12 cellular contexts compared by ENCODE assay signal in genomic region chr7:38425509-38425908, GRCh38.
A peak's percentile ranks its signal among the peaks of the same experiment; 100 is the strongest.
DNase-seq lines count a peak whose midpoint lies in the region; ATAC-seq and TF ChIP-seq lines count a peak whose summit lies in the region.
"Had no signal": no experiment of that assay in that cellular context is flagged by ENCODE, and none has a peak within 500 bp of the region (broad histone marks: within the 10 kb centered on the region; RNA-seq: fewer than 3 reads in every experiment).

No MANE protein-coding gene starts in this region.

- POLR2A ChIA-PET in OCI-LY7 (lab: Charles Lee) = no interaction called here

- intact Hi-C loops in OCI-LY7 (cut with micrococcal nuclease; ENCODE audit: unreplicated experiment) = no loop called here
- intact Hi-C loops in Right ventricle myocardium superior (cut with DNase I) = no loop called here

- H3K9me3 Mint-ChIP-seq in activated T-cell treated with anti-CD3 and anti-CD28 coated beads, Interleukin-2, amount 50 U/mL, for 24 hours = no peaks in the 10 kb centered on the region

- peak overlapping the region; percentile 45 for H3K27ac Mint-ChIP-seq in activated T-cell treated with anti-CD3 and anti-CD28 coated beads, Interleukin-2, amount 50 U/mL, for 24 hours

- H3K9me2 ChIP-seq in OCI-LY7 (ENCODE audit: insufficient read depth, low read length) = no peaks in the 10 kb centered on the region

- peaks cover under 1% of the 10 kb centered on the region for H3K27me3 Mint-ChIP-seq in activated T-cell treated with anti-CD3 and anti-CD28 coated beads, Interleukin-2, amount 50 U/mL, for 24 hours

- H3K4me3 Mint-ChIP-seq in activated T-cell treated with anti-CD3 and anti-CD28 coated beads, Interleukin-2, amount 50 U/mL, for 24 hours = no peak overlapping the region

- no peak for TF ChIP-seq CTCF in OCI-LY7 (conservative IDR thresholded peaks at IDR 0.05; ENCODE audit: low read length)

- CTCF ChIA-PET in OCI-LY7 (lab: Charles Lee; ENCODE audit: unreplicated experiment) = no interaction called here

- H3K9me3 ChIP-seq in OCI-LY7 (ENCODE audit: low read length) = no peaks in the 10 kb centered on the region
- H3K9me3 ChIP-seq: left ventricle myocardium inferior, suprapubic skin had no signal

- peaks cover 36% of the 10 kb centered on the region for H3K4me1 Mint-ChIP-seq in activated T-cell treated with anti-CD3 and anti-CD28 coated beads, Interleukin-2, amount 50 U/mL, for 24 hours (ENCODE audit: low read depth)

- H4K20me1 ChIP-seq in OCI-LY7 (ENCODE audit: insufficient read depth, low read length) = no peaks in the 10 kb centered on the region; the same call in 1 of the 2 replicates

- no peak overlapping the region for H2AFZ ChIP-seq in OCI-LY7 (ENCODE audit: low read length)

- ATAC-seq in HG02943 (IDR thresholded peaks at IDR 0.05; ENCODE audit: low read depth, unreplicated experiment) (peak; percentile 86), Right ventricle myocardium superior (ENCODE audit: poor library complexity) (no peak)
- peak; percentile 32 for ATAC-seq in stimulated activated naive CD8-positive, alpha-beta T cell treated with anti-CD3 and anti-CD28 coated beads, Interleukin-15, Interleukin-2, amounts not matched to agents 100 U/mL and 50 U/mL, for 24 hours

- no peaks in the 10 kb centered on the region for H3K36me3 Mint-ChIP-seq in activated T-cell treated with anti-CD3 and anti-CD28 coated beads, Interleukin-2, amount 50 U/mL, for 24 hours (ENCODE audit: low read depth)

- in situ Hi-C loops in KBM-7 (cut with MboI; ENCODE audit: low pct_unique_long_range_greater_than_20kb, low sequenced_read_pairs) = no loop called here

- H3K79me2 ChIP-seq in OCI-LY7 (ENCODE audit: insufficient read depth, low read depth, low read length) = no peaks in the 10 kb centered on the region

- no peak overlapping the region for H3K27ac ChIP-seq in OCI-LY7 (ENCODE audit: low read depth, low read length, poor library complexity, severe bottlenecking)
- H3K27ac ChIP-seq: left ventricle myocardium inferior, suprapubic skin had no signal

- H3K4me3 ChIP-seq in OCI-LY7 (ENCODE audit: low read depth, low read length, poor library complexity, severe bottlenecking) = no peak overlapping the region
- H3K4me3 ChIP-seq: left ventricle myocardium inferior, suprapubic skin had no signal

- H3K36me3 ChIP-seq in OCI-LY7 (ENCODE audit: insufficient read depth, low read length) = no peaks in the 10 kb centered on the region
- H3K36me3 ChIP-seq: left ventricle myocardium inferior, suprapubic skin had no signal

- H3K4me2 ChIP-seq in OCI-LY7 (ENCODE audit: low read length) = no peak overlapping the region

- peaks cover 6% of the 10 kb centered on the region for H3K4me1 ChIP-seq in OCI-LY7 (ENCODE audit: insufficient read depth, low read length, poor library complexity, severe bottlenecking)
- H3K4me1 ChIP-seq: suprapubic skin had no signal

- no peak for DNase-seq in activated T-cell treated with anti-CD3 and anti-CD28 coated beads, Interleukin-2, amount 50 U/mL, for 24 hours
- no peak for DNase-seq in activated T-cell treated with anti-CD3 and anti-CD28 coated beads, Interleukin-2, amount 50 U/mL, for 48 hours
- DNase-seq in OCI-LY7 (ENCODE audit: low spot score) = peak; percentile 31
- DNase-seq in stimulated activated naive CD8-positive, alpha-beta T cell treated with anti-CD3 and anti-CD28 coated beads, Interleukin-15, Interleukin-2, amounts not matched to agents 100 U/mL and 50 U/mL, for 24 hours = no peak
- no peak for DNase-seq in KBM-7
- DNase-seq in NCI-H1436 treated with DMSO at 0.1 percent for 48 hours (lab: John Stamatoyannopoulos, UW) = no peak
- DNase-seq in Right ventricle myocardium superior = no peak
- DNase-seq: activated gamma-delta T cell treated with Interleukin-2 at 50 U/mL for 16 hours; left ventricle myocardium inferior; stimulated activated CD4-positive, alpha-beta T cell treated with anti-CD3 and anti-CD28 coated beads, Interleukin-1b, Interleukin-23, amount 100 ng/mL, for 48 hours had no signal

- BruUV-seq in OCI-LY7 (replicated peaks; lab: Mats Ljungman, UMichigan) = no TSS peak
